In the genomic region with DNA sequence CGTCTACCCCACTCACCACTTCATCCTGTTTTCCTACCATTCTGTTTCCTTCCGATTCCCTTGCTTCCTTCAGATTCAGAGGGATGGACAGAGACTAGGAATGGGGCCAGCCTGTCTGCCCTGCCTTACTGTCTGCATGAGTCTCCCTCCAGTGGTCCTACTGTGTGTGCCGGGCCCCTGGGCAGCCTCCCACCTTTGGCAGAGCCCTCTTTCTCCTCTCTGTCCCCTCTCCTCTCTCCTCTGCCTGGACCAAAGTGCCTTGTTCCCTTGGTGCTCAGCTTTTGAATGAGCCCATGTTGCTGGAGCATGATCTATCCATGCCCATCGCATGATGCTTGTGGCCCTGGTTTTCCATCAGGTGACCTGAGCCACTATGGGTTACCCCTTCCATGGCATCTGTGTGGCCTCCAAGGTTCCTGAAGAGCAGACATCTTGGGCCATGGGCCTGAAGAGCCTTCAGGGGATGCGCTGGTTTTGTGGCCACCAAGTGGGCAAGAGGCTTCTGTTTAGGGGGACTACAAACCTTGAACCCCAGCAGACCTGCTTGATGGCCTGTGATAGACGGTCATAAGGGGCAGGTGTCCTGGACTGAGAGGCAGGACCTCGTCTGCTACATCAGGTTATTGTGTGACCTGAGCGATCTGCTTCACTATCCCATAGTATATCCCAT, we compare ENCODE assay signal across 25 cellular contexts.
"Had no signal": no experiment of that assay in that cellular context is flagged by ENCODE, and none has a peak within 500 bp of the region (broad histone marks: within the 10 kb centered on the region; RNA-seq: fewer than 3 reads in every experiment).

No MANE protein-coding gene starts in this region.

- H3K36me3 ChIP-seq: ascending aorta, esophagus squamous epithelium, left lung, lower lobe of right lung, right lobe of liver, SJSA1, upper lobe of left lung had no signal

- DNase-seq: activated CD4-positive, alpha-beta memory T cell treated with anti-CD3 and anti-CD28 coated beads, Interleukin-2, amount 10 ng/mL, durations not matched to agents 7 days and 5 days; activated CD4-positive, alpha-beta T cell treated with anti-CD3 and anti-CD28 coated beads for 1 hour; activated CD4-positive, alpha-beta T cell treated with anti-CD3 and anti-CD28 coated beads, Interleukin-2, amount 10 ng/mL, durations not matched to agents 7 days and 5 days; activated gamma-delta T cell; activated naive CD4-positive, alpha-beta T cell treated with anti-CD3 and anti-CD28 coated beads, Interleukin-2, amount 10 ng/mL, durations not matched to agents 7 days and 5 days; activated naive CD8-positive, alpha-beta T cell treated with anti-CD3 and anti-CD28 coated beads, Interleukin-2, amount 10 ng/mL, durations not matched to agents 7 days and 5 days; caudate nucleus; effector CD8-positive, alpha-beta T cell; esophagus squamous epithelium; foreskin melanocyte; left lung; lower lobe of right lung; mesendoderm; mucosa of descending colon; stimulated activated CD4-positive, alpha-beta T cell treated with anti-CD3 and anti-CD28 coated beads, Interleukin-12 subunit alpha, Interleukin-12 subunit beta, amount 100 ng/mL, for 4 hours; stimulated activated CD4-positive, alpha-beta T cell treated with anti-CD3 and anti-CD28 coated beads, Interleukin-4, amount 100 ng/mL, for 4 hours; stimulated activated CD8-positive, alpha-beta memory T cell treated with anti-CD3 and anti-CD28 coated beads, Interleukin-4, amount 100 ng/mL, for 48 hours; stimulated activated naive CD8-positive, alpha-beta T cell treated with anti-CD3 and anti-CD28 coated beads, Interleukin-15, amount 100 ng/mL, for 72 hours; substantia nigra; T1000; upper lobe of left lung had no signal

- H3K4me3 ChIP-seq: ascending aorta, esophagus squamous epithelium, left lung, lower lobe of right lung, mucosa of descending colon, right lobe of liver, SJSA1, skin epidermis, upper lobe of left lung had no signal

- H3K27me3 ChIP-seq: ascending aorta, right lobe of liver, SJSA1, upper lobe of left lung had no signal
